9 cellular contexts compared by ENCODE assay signal in the genomic region with DNA sequence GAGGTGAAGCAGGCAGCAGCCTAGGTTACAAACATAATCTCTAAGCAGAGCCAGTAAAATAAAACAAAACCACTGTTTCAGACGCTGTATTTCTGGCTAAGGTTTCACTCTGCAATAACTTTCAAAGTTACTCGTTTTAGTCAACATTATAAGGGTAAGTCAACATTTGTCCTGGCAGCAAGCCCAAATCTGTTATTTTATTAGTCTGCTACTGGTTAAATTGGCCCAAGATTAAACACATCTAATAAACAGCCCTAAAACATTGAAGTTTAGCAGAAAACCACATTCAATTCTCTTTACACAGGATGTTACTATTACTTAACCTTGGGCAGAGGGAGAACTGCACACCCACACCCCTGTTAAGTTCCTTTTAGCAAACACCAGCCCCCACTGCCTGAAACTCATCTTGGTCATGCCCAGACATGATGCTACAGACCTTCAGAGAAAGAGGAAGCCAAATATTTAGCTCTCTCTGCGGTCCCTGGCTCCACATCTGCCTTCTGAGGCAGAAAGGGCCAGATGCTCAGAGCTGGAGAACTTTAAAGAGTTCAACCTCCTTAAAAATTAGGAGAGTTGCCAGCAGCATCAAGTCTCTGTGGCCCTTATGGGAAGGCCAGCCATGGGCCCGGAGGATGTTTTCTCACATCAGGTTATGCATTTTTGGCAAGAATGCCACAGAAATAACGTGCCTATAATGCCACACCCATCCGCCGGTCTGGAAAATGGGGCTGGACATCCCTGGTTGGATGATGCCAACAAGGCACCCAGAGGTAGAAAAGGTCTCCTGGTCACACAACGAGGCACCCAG. TPM values are rescaled to one million over a fixed set of nuclear protein-coding genes. Genes with fewer than 3 reads are reported as not detected.
A peak's percentile ranks its signal among the peaks of the same experiment; 100 is the strongest.
DNase-seq lines count a peak whose midpoint lies in the region; ATAC-seq, FAIRE-seq and TF ChIP-seq lines count a peak whose summit lies in the region.
"Had no signal": no experiment of that assay in that cellular context is flagged by ENCODE, and none has a peak within 500 bp of the region (broad histone marks: within the 10 kb centered on the region; RNA-seq: fewer than 3 reads in every experiment).

No MANE protein-coding gene starts in this region.

- no peak for FAIRE-seq in A549 (lab: Jason Lieb, UNC)
- FAIRE-seq: G401.6 had no signal

- H3K4me3 Mint-ChIP-seq in activated T-helper 1 cell treated with anti-CD3 and anti-CD28 coated beads, Interleukin-12 subunit alpha, Interleukin-12 subunit beta, Interleukin-2, Interleukin-4 antibody, amounts not matched to agents 30 ng/mL and 10 ng/mL and 1 ng/mL, durations not matched to agents 14 hours and 24 hours and 36 hours, result peak overlapping the region; percentile 81

- peak overlapping the region; percentile 67 for H3K4me2 ChIP-seq in A549

- CTCF ChIA-PET in A549 (lab: Yijun Ruan, JAX), result interaction anchor here (3.7 kb wide), 1 partner anchor 16 kb away, joined by 35 read pairs; a partner anchor contains a TSS

- H3K27me3 Mint-ChIP-seq in activated T-helper 1 cell treated with anti-CD3 and anti-CD28 coated beads, Interleukin-12 subunit alpha, Interleukin-12 subunit beta, Interleukin-2, Interleukin-4 antibody, amounts not matched to agents 30 ng/mL and 10 ng/mL and 1 ng/mL, durations not matched to agents 14 hours and 24 hours and 36 hours (ENCODE audit: insufficient read depth), result no peaks in the 10 kb centered on the region

- 37% methylated on average over 8 of the region's 8 CpGs for WGBS in A549 (ENCODE audit: missing lambda C conversion rate)

- H3K27ac Mint-ChIP-seq in activated T-helper 1 cell treated with anti-CD3 and anti-CD28 coated beads, Interleukin-12 subunit alpha, Interleukin-12 subunit beta, Interleukin-2, Interleukin-4 antibody, amounts not matched to agents 30 ng/mL and 10 ng/mL and 1 ng/mL, durations not matched to agents 14 hours and 24 hours and 36 hours, result peak overlapping the region; percentile 95

- H3K27ac ChIP-seq in A549, result peak overlapping the region; percentile 69 to 76
- H3K27ac ChIP-seq in foreskin keratinocyte, result peak overlapping the region; percentile 91
- peak overlapping the region; percentile 1 for H3K27ac ChIP-seq in rectal smooth muscle tissue (ENCODE audit: low read depth, low read length)

- no peak for TF ChIP-seq POLR2A in A549 (IDR thresholded peaks at IDR 0.05; ENCODE audit: low read length)

- H3K36me3 ChIP-seq in rectal smooth muscle tissue (ENCODE audit: control insufficient read depth, insufficient read depth, low read length), result no peaks in the 10 kb centered on the region

- TF ChIP-seq CTCF in A549 (IDR thresholded peaks at IDR 0.05), result no peak
- TF ChIP-seq CTCF in foreskin keratinocyte (conservative IDR thresholded peaks at IDR 0.05), result no peak

- H3K9me3 ChIP-seq in A549, result no peaks in the 10 kb centered on the region

- no peak for TF ChIP-seq RAD21 in A549 (conservative IDR thresholded peaks at IDR 0.05 in 1 of 2, IDR thresholded peaks at IDR 0.05 in 1 of 2)

- ATAC-seq in A549, result peak; percentile 77 to 83
- ATAC-seq in GM19023 (IDR thresholded peaks at IDR 0.05; ENCODE audit: unreplicated experiment), result peak; percentile 97
- peak; percentile 96 for ATAC-seq in HG03139 (IDR thresholded peaks at IDR 0.05; ENCODE audit: unreplicated experiment)
- ATAC-seq in foreskin keratinocyte, result peak; percentile 95

- H3K9me3 Mint-ChIP-seq in activated T-helper 1 cell treated with anti-CD3 and anti-CD28 coated beads, Interleukin-12 subunit alpha, Interleukin-12 subunit beta, Interleukin-2, Interleukin-4 antibody, amounts not matched to agents 30 ng/mL and 10 ng/mL and 1 ng/mL, durations not matched to agents 14 hours and 24 hours and 36 hours, result no peaks in the 10 kb centered on the region

- intact Hi-C loops in activated T-helper 1 cell treated with anti-CD3 and anti-CD28 coated beads, Interleukin-12 subunit alpha, Interleukin-12 subunit beta, Interleukin-2, Interleukin-4 antibody, amounts not matched to agents 30 ng/mL and 10 ng/mL and 1 ng/mL, durations not matched to agents 14 hours and 24 hours and 36 hours (cut with micrococcal nuclease), result loop anchor here (1.0 to 10.0 kb wide), 7 partner anchors 8 to 811 kb away; a partner anchor contains a TSS

- H3K4me3 ChIP-seq in A549, result no peak overlapping the region
- H3K4me3 ChIP-seq in rectal smooth muscle tissue (ENCODE audit: low read length), result no peak overlapping the region

- H3K27me3 ChIP-seq in foreskin keratinocyte (no peaks in the 10 kb centered on the region), rectal smooth muscle tissue (ENCODE audit: control insufficient read depth, insufficient read depth, low read length) (no peaks in the 10 kb centered on the region)

- DNase-seq in A549 (ENCODE audit: low read depth in 1 of 2, low spot score in 1 of 2), result peak; percentile 8 to 66
- DNase-seq in NOMO-1 treated with DMSO at 0.1 percent for 48 hours (lab: John Stamatoyannopoulos, UW; ENCODE audit: unreplicated experiment), result peak; percentile 99
- DNase-seq in activated T-helper 1 cell treated with anti-CD3 and anti-CD28 coated beads, Interleukin-12 subunit alpha, Interleukin-12 subunit beta, Interleukin-2, Interleukin-4 antibody, amounts not matched to agents 30 ng/mL and 10 ng/mL and 1 ng/mL, durations not matched to agents 14 hours and 24 hours and 36 hours (ENCODE audit: low spot score), result peak; percentile 72
- peak; percentile 88 to 91 for DNase-seq in foreskin keratinocyte
- no peak for DNase-seq in SW 1271 (lab: John Stamatoyannopoulos, UW)

- no peak overlapping the region for H3K9ac ChIP-seq in rectal smooth muscle tissue (ENCODE audit: low read length)

- no peak for TF ChIP-seq EP300 in A549 (IDR thresholded peaks at IDR 0.05)

- POLR2A ChIA-PET in A549 (lab: Yijun Ruan, JAX), result no interaction called here

- H3K4me1 ChIP-seq in A549 (peaks cover 30% of the 10 kb centered on the region), foreskin keratinocyte (peaks cover 21% of the 10 kb centered on the region), rectal smooth muscle tissue (ENCODE audit: control insufficient read depth, insufficient read depth, low read length) (peaks cover 4% of the 10 kb centered on the region)

- H3K4me1 Mint-ChIP-seq in activated T-helper 1 cell treated with anti-CD3 and anti-CD28 coated beads, Interleukin-12 subunit alpha, Interleukin-12 subunit beta, Interleukin-2, Interleukin-4 antibody, amounts not matched to agents 30 ng/mL and 10 ng/mL and 1 ng/mL, durations not matched to agents 14 hours and 24 hours and 36 hours (ENCODE audit: low read depth), result peaks cover 97% of the 10 kb centered on the region

- peaks cover 38% of the 10 kb centered on the region for H3K36me3 Mint-ChIP-seq in activated T-helper 1 cell treated with anti-CD3 and anti-CD28 coated beads, Interleukin-12 subunit alpha, Interleukin-12 subunit beta, Interleukin-2, Interleukin-4 antibody, amounts not matched to agents 30 ng/mL and 10 ng/mL and 1 ng/mL, durations not matched to agents 14 hours and 24 hours and 36 hours (ENCODE audit: low read depth)

TF ChIP-seq in A549, 52 proteins besides CTCF, POLR2A, EP300 and RAD21:
- TF ChIP-seq, protein P1, sequence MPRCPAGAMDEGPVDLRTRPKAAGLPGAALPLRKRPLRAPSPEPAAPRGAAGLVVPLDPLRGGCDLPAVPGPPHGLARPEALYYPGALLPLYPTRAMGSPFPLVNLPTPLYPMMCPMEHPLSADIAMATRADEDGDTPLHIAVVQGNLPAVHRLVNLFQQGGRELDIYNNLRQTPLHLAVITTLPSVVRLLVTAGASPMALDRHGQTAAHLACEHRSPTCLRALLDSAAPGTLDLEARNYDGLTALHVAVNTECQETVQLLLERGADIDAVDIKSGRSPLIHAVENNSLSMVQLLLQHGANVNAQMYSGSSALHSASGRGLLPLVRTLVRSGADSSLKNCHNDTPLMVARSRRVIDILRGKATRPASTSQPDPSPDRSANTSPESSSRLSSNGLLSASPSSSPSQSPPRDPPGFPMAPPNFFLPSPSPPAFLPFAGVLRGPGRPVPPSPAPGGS (IDR thresholded peaks at IDR 0.05), result 0 out of 3 replicates have a peak, but pooled peaks have one; percentile 58
- TF ChIP-seq JUNB (IDR thresholded peaks at IDR 0.05) (0 out of 2 replicates have a peak, but pooled peaks have one; percentile 22), JUN (IDR thresholded peaks at IDR 0.05) (peak; percentile 45 to 68; a peak in 3 of 5 replicates), MAZ (IDR thresholded peaks at IDR 0.05; ENCODE audit: borderline replicate concordance, low read depth, low read length) (no peak), GATA3 (IDR thresholded peaks at IDR 0.05; ENCODE audit: borderline replicate concordance) (peak; percentile 48)

RNA-seq across cellular contexts. Expression of a gene that starts 17.9 kb away (rescaled TPM):
- polyA plus RNA-seq in A549 (2011; rRNA removed) (10.6 and 12.1 TPM in 2 replicates), A549 (2017; fragmentation: RNase III; extraction: RNeasy Plus Mini Kit Qiagen cat#74134 plus additional on column Dnase treatment) (5.8 to 7.3 TPM (median 7.3 TPM) in 3 replicates), foreskin keratinocyte (10.5 and 18.4 TPM in 2 replicates)
- 3.9 and 4.0 TPM in 2 replicates for polyA plus RNA-seq in A549 (2012; cell fraction: cytosol; rRNA removed)
- polyA plus RNA-seq in A549 (2012; cell fraction: nucleus; rRNA removed), result 3.3 and 3.6 TPM in 2 replicates
- 9.3 and 11.6 TPM in 2 replicates for polyA minus RNA-seq in A549 (2011; rRNA and poly(A)+ RNA removed)
- total RNA-seq in activated T-helper 1 cell treated with anti-CD3 and anti-CD28 coated beads, Interleukin-12 subunit alpha, Interleukin-12 subunit beta, Interleukin-2, Interleukin-4 antibody, amounts not matched to agents 30 ng/mL and 10 ng/mL and 1 ng/mL, durations not matched to agents 14 hours and 24 hours and 36 hours, result 59.2 and 64.1 TPM in 2 replicates
- total RNA-seq in foreskin keratinocyte, result 28.1 and 46.1 TPM in 2 replicates

Comparison
In these comparisons a context has a peak if more than half of its experiments do, and no peak if none do; other contexts are left out.
1. DNase-seq: peak in A549 (2 of 2), NOMO-1 treated with DMSO at 0.1 percent for 48 hours (single experiment), activated T-helper 1 cell treated with anti-CD3 and anti-CD28 coated beads, Interleukin-12 subunit alpha, Interleukin-12 subunit beta, Interleukin-2, Interleukin-4 antibody, amounts not matched to agents 30 ng/mL and 10 ng/mL and 1 ng/mL, durations not matched to agents 14 hours and 24 hours and 36 hours (single experiment) and foreskin keratinocyte (2 of 2); none in SW 1271 (0 of 2).
2. H3K27ac ChIP-seq: peak in every context shown above with its lines; median percentile 91 in foreskin keratinocyte; 72 in A549; 1 in rectal smooth muscle tissue.
3. Peak in every context shown above with its lines, with median percentiles within 50 percentile points of each other: ATAC-seq.